Comparison of ENCODE assay signal across 20 cellular contexts in the genomic region with DNA sequence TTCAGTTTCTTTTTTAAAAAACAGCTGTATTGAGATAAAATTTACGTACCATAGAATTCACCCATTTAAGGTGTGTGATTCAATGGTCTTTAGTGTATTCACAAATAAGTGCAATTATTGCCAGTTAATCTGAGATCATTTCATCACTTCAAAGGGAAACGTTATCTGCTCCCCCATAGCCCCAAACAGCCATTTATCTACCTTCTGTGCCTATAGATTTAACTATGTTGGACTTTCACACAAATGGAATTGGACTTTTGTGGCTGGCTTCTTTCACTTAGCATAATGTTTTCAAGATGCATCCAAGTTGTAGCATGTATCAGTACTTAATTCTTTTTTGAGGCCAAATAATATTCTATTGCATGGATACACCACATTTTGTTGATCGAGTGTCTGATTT. TPM values are rescaled to one million over a fixed set of nuclear protein-coding genes. Genes with fewer than 3 reads are reported as not detected.
DNase-seq lines count a peak whose midpoint lies in the region; ATAC-seq and TF ChIP-seq lines count a peak whose summit lies in the region.
"Had no signal": no experiment of that assay in that cellular context is flagged by ENCODE, and none has a peak within 500 bp of the region (broad histone marks: within the 10 kb centered on the region; RNA-seq: fewer than 3 reads in every experiment).

No MANE protein-coding gene starts in this region.

- H3K14ac ChIP-seq in trophoblast cell (ENCODE audit: low read length) = no peak overlapping the region

- no peak overlapping the region for H4K91ac ChIP-seq in trophoblast cell (ENCODE audit: low read depth, low read length)

- ATAC-seq in activated naive CD4-positive, alpha-beta T cell treated with anti-CD3 and anti-CD28 coated beads, Interleukin-2, amount 50 U/mL, for 72 hours = no peak
- ATAC-seq in CD8-positive, alpha-beta T cell = no peak
- ATAC-seq in effector memory CD8-positive, alpha-beta T cell (replicated peaks) = no peak
- ATAC-seq: GM23338 had no signal

- CTCF ChIA-PET in activated naive CD4-positive, alpha-beta T cell treated with anti-CD3 and anti-CD28 coated beads, Interleukin-2, amount 10 ng/mL, durations not matched to agents 7 days and 5 days (lab: Charles Lee) = interaction anchor here (0.6 to 1.3 kb wide), 3 partner anchors 9 to 268 kb away, joined by 3 to 6 read pairs (median 3); a partner anchor contains a TSS
- CTCF ChIA-PET in CD8-positive, alpha-beta T cell (lab: Charles Lee) = interaction anchor here (0.6 to 2.4 kb wide), 4 partner anchors 8 to 65 kb away, joined by 3 to 9 read pairs (median 5); a partner anchor contains a TSS

- H3K9me3 ChIP-seq in CD8-positive, alpha-beta T cell (ENCODE audit: low read length) = no peaks in the 10 kb centered on the region
- H3K9me3 ChIP-seq in trophoblast cell (ENCODE audit: insufficient read depth, low read depth, low read length) = no peaks in the 10 kb centered on the region
- H3K9me3 ChIP-seq: HAP-1 had no signal

- H3K18ac ChIP-seq in trophoblast cell (ENCODE audit: low read length) = no peak overlapping the region

- no peak overlapping the region for H3K4me3 ChIP-seq in CD8-positive, alpha-beta T cell (ENCODE audit: low read depth, low read length)
- H3K4me3 ChIP-seq in trophoblast cell (ENCODE audit: low read depth, low read length) = no peak overlapping the region
- H3K4me3 ChIP-seq: GM23338, HAP-1, SK-N-MC had no signal

- no peak overlapping the region for H3K9ac ChIP-seq in trophoblast cell (ENCODE audit: low read length)
- H3K9ac ChIP-seq: KMS-11 had no signal

- peaks cover 55% of the 10 kb centered on the region for H3K4me1 ChIP-seq in CD8-positive, alpha-beta T cell (ENCODE audit: insufficient read depth, low read length)
- peaks cover 3 to 7% of the 10 kb centered on the region in 2 experiments for H3K4me1 ChIP-seq in trophoblast cell (ENCODE audit: control insufficient read depth in 1 of 2, insufficient read depth in 2 of 2, low read length in 2 of 2)
- H3K4me1 ChIP-seq: HAP-1 had no signal

- no peak overlapping the region for H4K8ac ChIP-seq in trophoblast cell (ENCODE audit: low read depth, low read length)

- no peak overlapping the region for H2BK12ac ChIP-seq in trophoblast cell (ENCODE audit: low read length)

- H3K23ac ChIP-seq in trophoblast cell (ENCODE audit: low read length) = no peak overlapping the region

- H3K79me1 ChIP-seq in trophoblast cell (ENCODE audit: low read length) = no peaks in the 10 kb centered on the region

- peak overlapping the region; percentile 50 for H3K27ac Mint-ChIP-seq in activated naive CD4-positive, alpha-beta T cell treated with anti-CD3 and anti-CD28 coated beads, Interleukin-2, amount 10 ng/mL, durations not matched to agents 7 days and 5 days
- no peak overlapping the region for H3K27ac Mint-ChIP-seq in activated naive CD4-positive, alpha-beta T cell treated with anti-CD3 and anti-CD28 coated beads, Interleukin-2, amount 50 U/mL, for 72 hours
- H3K27ac Mint-ChIP-seq in CD8-positive, alpha-beta T cell = peak overlapping the region; percentile 67
- peak overlapping the region; percentile 35 to 86 for H3K27ac Mint-ChIP-seq in effector memory CD8-positive, alpha-beta T cell
- H3K27ac Mint-ChIP-seq: GM23338 had no signal

- H3K79me2 ChIP-seq in trophoblast cell (ENCODE audit: control insufficient read depth, insufficient read depth, low read length, poor library complexity) = no peaks in the 10 kb centered on the region

- no peak overlapping the region for H2AFZ ChIP-seq in trophoblast cell (ENCODE audit: insufficient read depth, low read length, poor library complexity)
- H2AFZ ChIP-seq: GM23338 had no signal

- intact Hi-C loops in CD8-positive, alpha-beta T cell (cut with DNase I, micrococcal nuclease) = no loop called here

- POLR2A ChIA-PET in CD8-positive, alpha-beta T cell (lab: Charles Lee) = interaction anchor here (1.0 to 3.4 kb wide), 4 partner anchors 9 to 24 kb away, joined by 5 to 15 read pairs (median 10); a partner anchor contains a TSS

- WGBS in trophoblast cell (ENCODE audit: extremely low coverage, insufficient coverage, insufficient read length) = no CpG with 5 or more reads among the region's 3 CpGs

- no peak overlapping the region for H2BK120ac ChIP-seq in trophoblast cell (ENCODE audit: insufficient read depth, low read length, poor library complexity)

- H3K27me3 Mint-ChIP-seq in activated naive CD4-positive, alpha-beta T cell treated with anti-CD3 and anti-CD28 coated beads, Interleukin-2, amount 10 ng/mL, durations not matched to agents 7 days and 5 days = no peaks in the 10 kb centered on the region
- no peaks in the 10 kb centered on the region for H3K27me3 Mint-ChIP-seq in CD8-positive, alpha-beta T cell (ENCODE audit: low read depth)
- H3K27me3 Mint-ChIP-seq in effector memory CD8-positive, alpha-beta T cell = no peaks in the 10 kb centered on the region

- H3K4ac ChIP-seq in trophoblast cell (ENCODE audit: low read depth, low read length) = no peak overlapping the region

- H3K4me3 Mint-ChIP-seq in activated naive CD4-positive, alpha-beta T cell treated with anti-CD3 and anti-CD28 coated beads, Interleukin-2, amount 10 ng/mL, durations not matched to agents 7 days and 5 days = no peak overlapping the region
- no peak overlapping the region for H3K4me3 Mint-ChIP-seq in CD8-positive, alpha-beta T cell
- H3K4me3 Mint-ChIP-seq in effector memory CD8-positive, alpha-beta T cell = no peak overlapping the region
- H3K4me3 Mint-ChIP-seq: GM23338 had no signal

- peaks cover 59% of the 10 kb centered on the region for H3K4me1 Mint-ChIP-seq in activated naive CD4-positive, alpha-beta T cell treated with anti-CD3 and anti-CD28 coated beads, Interleukin-2, amount 10 ng/mL, durations not matched to agents 7 days and 5 days
- peaks cover 89% of the 10 kb centered on the region for H3K4me1 Mint-ChIP-seq in CD8-positive, alpha-beta T cell (ENCODE audit: low read depth)
- peaks cover 44 to 63% of the 10 kb centered on the region in 2 donors for H3K4me1 Mint-ChIP-seq in effector memory CD8-positive, alpha-beta T cell (ENCODE audit: low read depth in 2 of 2)

- no peak for DNase-seq in activated naive CD4-positive, alpha-beta T cell treated with anti-CD3 and anti-CD28 coated beads, Interleukin-2, amount 10 ng/mL, durations not matched to agents 7 days and 5 days
- DNase-seq in activated naive CD4-positive, alpha-beta T cell treated with anti-CD3 and anti-CD28 coated beads, Interleukin-2, amount 50 U/mL, for 72 hours (ENCODE audit: low spot score in 2 of 2) = no peak
- DNase-seq in CD8-positive, alpha-beta T cell = no peak
- DNase-seq in effector memory CD8-positive, alpha-beta T cell = no peak
- DNase-seq in HT-29 (ENCODE audit: low spot score) (no peak), trophoblast cell (no peak), NCI-H2081 (lab: John Stamatoyannopoulos, UW) (no peak)
- DNase-seq: GDM1, NCI-H1092 treated with DMSO at 0.1 percent for 48 hours, NCI-H1436 treated with DMSO at 0.1 percent for 48 hours, NCI-H2029, NCI-H226, NCI-H510A treated with DMSO at 0.1 percent for 48 hours, NCI-H748 treated with DMSO at 0.1 percent for 48 hours, SHP77 treated with DMSO at 0.1 percent for 48 hours had no signal

- no peak overlapping the region for H2BK5ac ChIP-seq in trophoblast cell (ENCODE audit: low read depth, low read length, poor library complexity)

- no peak overlapping the region for H2AK5ac ChIP-seq in trophoblast cell (ENCODE audit: low read length)

- H3K36me3 ChIP-seq in CD8-positive, alpha-beta T cell (ENCODE audit: insufficient read depth, low read length) = peaks cover 29% of the 10 kb centered on the region
- H3K36me3 ChIP-seq in trophoblast cell (ENCODE audit: control insufficient read depth in 1 of 2, insufficient read depth in 2 of 2, low read length in 2 of 2) = peaks cover 14 to 21% of the 10 kb centered on the region in 2 experiments

- H3K36me3 Mint-ChIP-seq in activated naive CD4-positive, alpha-beta T cell treated with anti-CD3 and anti-CD28 coated beads, Interleukin-2, amount 10 ng/mL, durations not matched to agents 7 days and 5 days = peaks cover 58% of the 10 kb centered on the region
- H3K36me3 Mint-ChIP-seq in activated naive CD4-positive, alpha-beta T cell treated with anti-CD3 and anti-CD28 coated beads, Interleukin-2, amount 50 U/mL, for 72 hours = peaks cover 31 to 52% of the 10 kb centered on the region in 2 donors
- H3K36me3 Mint-ChIP-seq in CD8-positive, alpha-beta T cell = peaks cover 43% of the 10 kb centered on the region
- H3K36me3 Mint-ChIP-seq in effector memory CD8-positive, alpha-beta T cell (ENCODE audit: insufficient read depth) = peaks cover 49% of the 10 kb centered on the region

- no peak overlapping the region for H3K27ac ChIP-seq in CD8-positive, alpha-beta T cell (ENCODE audit: low read depth, low read length)
- no peak overlapping the region for H3K27ac ChIP-seq in trophoblast cell (ENCODE audit: low read depth, low read length)
- H3K27ac ChIP-seq: KMS-11, RWPE1, SK-N-MC had no signal

- H3K9me3 Mint-ChIP-seq in activated naive CD4-positive, alpha-beta T cell treated with anti-CD3 and anti-CD28 coated beads, Interleukin-2, amount 10 ng/mL, durations not matched to agents 7 days and 5 days = no peaks in the 10 kb centered on the region
- H3K9me3 Mint-ChIP-seq in activated naive CD4-positive, alpha-beta T cell treated with anti-CD3 and anti-CD28 coated beads, Interleukin-2, amount 50 U/mL, for 72 hours = no peaks in the 10 kb centered on the region
- no peaks in the 10 kb centered on the region for H3K9me3 Mint-ChIP-seq in CD8-positive, alpha-beta T cell
- H3K9me3 Mint-ChIP-seq in effector memory CD8-positive, alpha-beta T cell = peaks cover 0 to 6% of the 10 kb centered on the region in 2 donors
- H3K9me3 Mint-ChIP-seq: GM23338 had no signal

- no peak overlapping the region for H4K12ac ChIP-seq in trophoblast cell (ENCODE audit: low read depth, low read length)

- H3K27me3 ChIP-seq in CD8-positive, alpha-beta T cell (ENCODE audit: insufficient read depth, low read length) = no peaks in the 10 kb centered on the region
- no peaks in the 10 kb centered on the region for H3K27me3 ChIP-seq in trophoblast cell (ENCODE audit: insufficient read depth, low read length)

- TF ChIP-seq CTCF in CD8-positive, alpha-beta T cell (IDR thresholded peaks at IDR 0.05) = no peak

- H3K4me2 ChIP-seq in trophoblast cell (ENCODE audit: low read length) = no peak overlapping the region
- H3K4me2 ChIP-seq: GM23338, KMS-11 had no signal

RNA-seq across cellular contexts. Expression of a gene that starts 9.7 kb away (rescaled TPM):
- total RNA-seq in activated naive CD4-positive, alpha-beta T cell treated with anti-CD3 and anti-CD28 coated beads, Interleukin-2, amount 50 U/mL, for 72 hours = 100 to 1,000 TPM; 167 to 241 TPM
- 10 to 100 TPM; 59.6 to 62.1 TPM for total RNA-seq in CD8-positive, alpha-beta T cell
- total RNA-seq in HT-29 (2014; rRNA removed; shearing (Covaris generic)) = 82.7 and 90.1 TPM in 2 replicates
- 40.7 and 41.3 TPM in 2 replicates for polyA plus RNA-seq in trophoblast cell (2013)

RNA-seq across cellular contexts. Expression of a gene that starts 17.7 kb away (rescaled TPM):
- 10 to 100 TPM; 29.1 to 90.2 TPM for total RNA-seq in activated naive CD4-positive, alpha-beta T cell treated with anti-CD3 and anti-CD28 coated beads, Interleukin-2, amount 50 U/mL, for 72 hours
- total RNA-seq in CD8-positive, alpha-beta T cell = 100 to 1,000 TPM in 1 of 2 experiments, 10 to 100 TPM in 1; 87.7 to 105 TPM
- total RNA-seq in HT-29 (2014; rRNA removed; shearing (Covaris generic)) = 33.1 and 35.7 TPM in 2 replicates
- polyA plus RNA-seq in trophoblast cell (2013) = 22.1 and 23.5 TPM in 2 replicates

RNA-seq across cellular contexts. Expression of a gene that starts 23.9 kb away (rescaled TPM):
- 100 to 1,000 TPM; 171 to 234 TPM for total RNA-seq in activated naive CD4-positive, alpha-beta T cell treated with anti-CD3 and anti-CD28 coated beads, Interleukin-2, amount 50 U/mL, for 72 hours
- total RNA-seq in CD8-positive, alpha-beta T cell = 100 to 1,000 TPM; 120 to 123 TPM
- total RNA-seq in HT-29 (2014; rRNA removed; shearing (Covaris generic)) = 64.0 TPM in 2 replicates
- polyA plus RNA-seq in trophoblast cell (2013) = 178 and 184 TPM in 2 replicates

RNA-seq across cellular contexts. Expression of a gene that starts 24.3 kb away (rescaled TPM):
- 10 to 100 TPM; 43.3 to 58.6 TPM for total RNA-seq in activated naive CD4-positive, alpha-beta T cell treated with anti-CD3 and anti-CD28 coated beads, Interleukin-2, amount 50 U/mL, for 72 hours
- 10 to 100 TPM; 40.7 to 47.4 TPM for total RNA-seq in CD8-positive, alpha-beta T cell
- 44.2 and 44.5 TPM in 2 replicates for total RNA-seq in HT-29 (2014; rRNA removed; shearing (Covaris generic))
- polyA plus RNA-seq in trophoblast cell (2013) = 14.7 and 15.6 TPM in 2 replicates

RNA-seq across cellular contexts. Expression of a gene that starts 26.4 kb away (rescaled TPM):
- under 1 TPM; 0.43 to 0.71 TPM for total RNA-seq in activated naive CD4-positive, alpha-beta T cell treated with anti-CD3 and anti-CD28 coated beads, Interleukin-2, amount 50 U/mL, for 72 hours
- total RNA-seq in CD8-positive, alpha-beta T cell = under 1 TPM in 1 of 2 experiments, not detected in 1; 0.27 TPM
- not detected in 2 replicates for total RNA-seq in HT-29 (2014; rRNA removed; shearing (Covaris generic))
- polyA plus RNA-seq in trophoblast cell (2013) = 0.08 and 0.19 TPM in 2 replicates
- total RNA-seq: GM23338 had no signal

Comparison
In these comparisons a context has a peak if more than half of its experiments do, and no peak if none do; other contexts are left out.
1. H3K27ac Mint-ChIP-seq: peak in activated naive CD4-positive, alpha-beta T cell treated with anti-CD3 and anti-CD28 coated beads, Interleukin-2, amount 10 ng/mL, durations not matched to agents 7 days and 5 days (single experiment), CD8-positive, alpha-beta T cell (single experiment) and effector memory CD8-positive, alpha-beta T cell (2 of 2); none in activated naive CD4-positive, alpha-beta T cell treated with anti-CD3 and anti-CD28 coated beads, Interleukin-2, amount 50 U/mL, for 72 hours (0 of 2).